ENCODE assay signal across 9 cellular contexts in genomic region chr10:14032406-14032998, GRCh38.
DNase-seq lines count a peak whose midpoint lies in the region; ATAC-seq and TF ChIP-seq lines count a peak whose summit lies in the region.
"Had no signal": no experiment of that assay in that cellular context is flagged by ENCODE, and none has a peak within 500 bp of the region (broad histone marks: within the 10 kb centered on the region; RNA-seq: fewer than 3 reads in every experiment).

No MANE protein-coding gene starts in this region.

- H3K79me2 ChIP-seq in SU-DHL-6 (ENCODE audit: insufficient read depth, low read length): no peaks in the 10 kb centered on the region

- no peaks in the 10 kb centered on the region for H4K20me1 ChIP-seq in SU-DHL-6 (ENCODE audit: low read depth, low read length)

- no peak overlapping the region for H3K27ac Mint-ChIP-seq in natural killer cell

- TF ChIP-seq CTCF in GM12872 (IDR thresholded peaks at IDR 0.05; ENCODE audit: insufficient read depth, low read depth, low read length) (peak; percentile 79), SU-DHL-6 (IDR thresholded peaks at IDR 0.05; ENCODE audit: insufficient read depth, low read length, poor library complexity, severe bottlenecking) (peak; percentile 71), cardiac fibroblast (IDR thresholded peaks at IDR 0.05; ENCODE audit: low read depth, low read length) (peak; percentile 75), natural killer cell (IDR thresholded peaks at IDR 0.05) (peak; percentile 35)

- H3K36me3 Mint-ChIP-seq in natural killer cell: no peaks in the 10 kb centered on the region

- H3K4me2 ChIP-seq in SU-DHL-6 (ENCODE audit: low read depth, low read length, poor library complexity, severe bottlenecking): no peak overlapping the region

- ATAC-seq in natural killer cell: peak in 1 of 3 donors; percentile 51
- no peak for ATAC-seq in HG03342 (IDR thresholded peaks at IDR 0.05; ENCODE audit: unreplicated experiment)

- H3F3A ChIP-seq in SU-DHL-6 (ENCODE audit: insufficient read depth): no peaks in the 10 kb centered on the region

- DNase-seq in cardiac fibroblast (ENCODE audit: low read depth in 2 of 2): peak in 1 of 2 donors; percentile 14
- DNase-seq in natural killer cell: peak; percentile 19
- no peak for DNase-seq in SK-N-DZ (ENCODE audit: low spot score)
- no peak for DNase-seq in LoVo (ENCODE audit: low spot score)
- no peak for DNase-seq in NCI-H128 (lab: John Stamatoyannopoulos, UW; ENCODE audit: unreplicated experiment)

- H3K4me3 ChIP-seq in SU-DHL-6 (ENCODE audit: insufficient read depth, low read length, poor library complexity, severe bottlenecking) (no peak overlapping the region), cardiac fibroblast (replicated peaks in 1 of 2; ENCODE audit: low read depth in 2 of 2, low read length in 2 of 2) (no peak overlapping the region)
- H3K4me3 ChIP-seq: ovary had no signal

- no peak overlapping the region for H3K9ac ChIP-seq in SU-DHL-6 (ENCODE audit: low read length)

- no peak overlapping the region for H2AFZ ChIP-seq in SU-DHL-6 (ENCODE audit: low read depth, low read length, severe bottlenecking)

- no peaks in the 10 kb centered on the region for H3K36me3 ChIP-seq in SU-DHL-6 (ENCODE audit: low read length)
- H3K36me3 ChIP-seq: ovary had no signal

- H3K9me3 Mint-ChIP-seq in natural killer cell: no peaks in the 10 kb centered on the region

- no peaks in the 10 kb centered on the region for H3K27me3 ChIP-seq in SU-DHL-6 (ENCODE audit: low read length)
- H3K27me3 ChIP-seq: ovary had no signal

- intact Hi-C loops in natural killer cell (cut with micrococcal nuclease): no loop called here

- peaks cover 10 to 31% of the 10 kb centered on the region in 2 donors for H3K27me3 Mint-ChIP-seq in natural killer cell (ENCODE audit: low read depth in 2 of 2)

- no peak overlapping the region for H3K27ac ChIP-seq in SU-DHL-6 (ENCODE audit: low read depth, low read length)
- H3K27ac ChIP-seq: ovary had no signal

- no peaks in the 10 kb centered on the region for H3K9me3 ChIP-seq in SU-DHL-6 (ENCODE audit: insufficient read depth, low read length)
- H3K9me3 ChIP-seq: ovary had no signal

- H3K4me3 Mint-ChIP-seq in natural killer cell: no peak overlapping the region

- H3K4me1 Mint-ChIP-seq in natural killer cell: no peaks in the 10 kb centered on the region

- no peaks in the 10 kb centered on the region for H3K9me2 ChIP-seq in SU-DHL-6 (replicated peaks; ENCODE audit: insufficient read depth, low read length)
